Comparison of ENCODE assay signal across 8 cellular contexts in genomic region chr15:63970723-63971426, GRCh38.
DNase-seq lines count a peak whose midpoint lies in the region; ATAC-seq and TF ChIP-seq lines count a peak whose summit lies in the region.

No MANE protein-coding gene starts in this region.

- H3K36me3 ChIP-seq in endodermal cell (ENCODE audit: control insufficient read depth, insufficient read depth, low read length) = no peaks in the 10 kb centered on the region
- H3K36me3 ChIP-seq in ovary = no peaks in the 10 kb centered on the region

- no peaks in the 10 kb centered on the region for H3K27me3 ChIP-seq in endodermal cell (ENCODE audit: control insufficient read depth, insufficient read depth, low read length, poor library complexity, severe bottlenecking)
- H3K27me3 ChIP-seq in ovary = no peaks in the 10 kb centered on the region

- intact Hi-C loops in ovary (cut with DNase I) = no loop called here

- TF ChIP-seq CTCF in GM10266 (IDR thresholded peaks at IDR 0.05; ENCODE audit: control insufficient read depth, insufficient read depth, low read depth, missing control alignments) (no peak), endodermal cell (conservative IDR thresholded peaks at IDR 0.05) (no peak), ovary (IDR thresholded peaks at IDR 0.05) (no peak)

- H3K4me3 Mint-ChIP-seq in endodermal cell = no peak overlapping the region

- WGBS in endodermal cell (ENCODE audit: insufficient coverage in 1 of 2, insufficient read length in 1 of 2), 2 experiments = 93 to 100% methylated on average over 2 to 3 of the region's 3 CpGs
- 58 to 82% (median 80%) methylated on average over 3 of the region's 3 CpGs for WGBS in ovary, 3 donors

- ATAC-seq in GM19467 (IDR thresholded peaks at IDR 0.05; ENCODE audit: unreplicated experiment) (peak; percentile 83), HG03457 (IDR thresholded peaks at IDR 0.05; ENCODE audit: unreplicated experiment) (peak; percentile 86)

- no peak for TF ChIP-seq EP300 in ovary (IDR thresholded peaks at IDR 0.05)

- no peaks in the 10 kb centered on the region for H3K9me3 Mint-ChIP-seq in endodermal cell

- H3K27ac ChIP-seq in endodermal cell (ENCODE audit: low read depth, low read length) (no peak overlapping the region), ovary (no peak overlapping the region)

- no peaks in the 10 kb centered on the region for H3K27me3 Mint-ChIP-seq in endodermal cell (ENCODE audit: insufficient read depth)

- H3K4me1 ChIP-seq in endodermal cell (ENCODE audit: control insufficient read depth, insufficient read depth, low read length) (peaks cover 24% of the 10 kb centered on the region), ovary (ENCODE audit: insufficient read depth) (no peaks in the 10 kb centered on the region)

- H3K9me3 ChIP-seq in endodermal cell (ENCODE audit: control insufficient read depth, low read length) = peaks cover 12% of the 10 kb centered on the region
- H3K9me3 ChIP-seq in ovary = no peaks in the 10 kb centered on the region

- H3K9ac ChIP-seq in endodermal cell (ENCODE audit: extremely low read depth, low read length, poor library complexity, severe bottlenecking) = no peak overlapping the region

- H3K4me1 Mint-ChIP-seq in endodermal cell = peaks cover 51% of the 10 kb centered on the region

- peak; percentile 73 for DNase-seq in GM10266 (ENCODE audit: extremely low spot score)
- peak; percentile 19 for DNase-seq in endodermal cell
- DNase-seq in ovary = no peak
- DNase-seq in activated effector memory CD4-positive, alpha-beta T cell treated with anti-CD3 and anti-CD28 coated beads, Interleukin-2, amount 50 U/mL, for 16 hours = no peak
- no peak for DNase-seq in NCI-H1694 (lab: John Stamatoyannopoulos, UW)
- DNase-seq in retina = no peak

- TF ChIP-seq POLR2A in ovary (IDR thresholded peaks at IDR 0.05) = no peak

- no peaks in the 10 kb centered on the region for H3K36me3 Mint-ChIP-seq in endodermal cell (ENCODE audit: low read depth)

- H3K4me3 ChIP-seq in endodermal cell (ENCODE audit: low read length) (peak overlapping the region; percentile 28), ovary (no peak overlapping the region)

- no peak overlapping the region for H3K27ac Mint-ChIP-seq in endodermal cell

Comparison
In these comparisons a context has a peak if more than half of its experiments do, and no peak if none do; other contexts are left out.
1. DNase-seq: peak in GM10266 (single experiment) and endodermal cell (single experiment); none in ovary (0 of 5), activated effector memory CD4-positive, alpha-beta T cell treated with anti-CD3 and anti-CD28 coated beads, Interleukin-2, amount 50 U/mL, for 16 hours (single experiment), NCI-H1694 (single experiment) and retina (single experiment).